Comparison of ENCODE assay signal across 8 cellular contexts in genomic region chr2:70069049-70069448, GRCh38. TPM values are rescaled to one million over a fixed set of nuclear protein-coding genes. Genes with fewer than 3 reads are reported as not detected.
DNase-seq lines count a peak whose midpoint lies in the region; ATAC-seq, FAIRE-seq and TF ChIP-seq lines count a peak whose summit lies in the region.

No MANE protein-coding gene starts in this region.

- no peaks in the 10 kb centered on the region for H3K9me3 ChIP-seq in breast epithelium

- FAIRE-seq in GM12892 (lab: Jason Lieb, UNC): peak; percentile 85

- TF ChIP-seq POLR2A in GM12892 (IDR thresholded peaks at IDR 0.05; ENCODE audit: low read depth, low read length) (no peak; the same call in 1 of the 2 replicates), breast epithelium (IDR thresholded peaks at IDR 0.05) (no peak), GM18505 (IDR thresholded peaks at IDR 0.05; ENCODE audit: borderline replicate concordance, extremely low read depth, insufficient read depth, insufficient read length) (no peak)

- ATAC-seq in HG02759 (IDR thresholded peaks at IDR 0.05; ENCODE audit: unreplicated experiment): peak; percentile 86
- no peak for ATAC-seq in GM18505 (IDR thresholded peaks at IDR 0.05; ENCODE audit: unreplicated experiment)

- no peak for TF ChIP-seq CTCF in breast epithelium (IDR thresholded peaks at IDR 0.05)

- intact Hi-C loops in breast epithelium (cut with DNase I; ENCODE audit: low total_unique reads): no loop called here

- no peaks in the 10 kb centered on the region for H3K27me3 ChIP-seq in breast epithelium

- no peak for DNase-seq in GM12892 (ENCODE audit: insufficient read length)
- peak; percentile 77 for DNase-seq in T-helper 22 cell (ENCODE audit: low read depth)
- no peak for DNase-seq in breast epithelium (ENCODE audit: low spot score in 2 of 2)
- DNase-seq in stimulated activated CD4-positive, alpha-beta T cell treated with anti-CD3 and anti-CD28 coated beads, Interleukin-12 subunit alpha, Interleukin-12 subunit beta, amount 100 ng/mL, for 48 hours (ENCODE audit: low read depth in 2 of 3, low spot score in 1 of 3): peak; percentile 57 to 73 (median 71)
- no peak for DNase-seq in GM19240 (ENCODE audit: insufficient read length, low spot score)
- DNase-seq in NCI-H446 (lab: John Stamatoyannopoulos, UW): no peak

- no peak overlapping the region for H3K4me3 ChIP-seq in breast epithelium

- peak overlapping the region; percentile 40 to 78 for H3K27ac ChIP-seq in breast epithelium

- no peaks in the 10 kb centered on the region for H3K36me3 ChIP-seq in breast epithelium

- peaks cover 0 to 4% of the 10 kb centered on the region in 2 donors for H3K4me1 ChIP-seq in breast epithelium

RNA-seq across cellular contexts. Expression of gene PCBP1, which starts 18.2 kb away (rescaled TPM):
- polyA plus RNA-seq in GM12892 (2012; ENCODE audit: missing spikeins): 146 TPM
- total RNA-seq in breast epithelium: 100 to 1,000 TPM; 121 to 210 (median 145) TPM

Comparison
In these comparisons a context has a peak if more than half of its experiments do, and no peak if none do; other contexts are left out.
1. DNase-seq: peak in T-helper 22 cell (single experiment) and stimulated activated CD4-positive, alpha-beta T cell treated with anti-CD3 and anti-CD28 coated beads, Interleukin-12 subunit alpha, Interleukin-12 subunit beta, amount 100 ng/mL, for 48 hours (3 of 3); none in GM12892 (single experiment), breast epithelium (0 of 2), GM19240 (single experiment) and NCI-H446 (0 of 2).